ENCODE assay signal across 8 cellular contexts in genomic region chr7:100220833-100221718, GRCh38. TPM values are rescaled to one million over a fixed set of nuclear protein-coding genes. Genes with fewer than 3 reads are reported as not detected.
DNase-seq lines count a peak whose midpoint lies in the region; ATAC-seq and TF ChIP-seq lines count a peak whose summit lies in the region.

No MANE protein-coding gene starts in this region.

- H3K4me1 Mint-ChIP-seq in progenitor cell of endocrine pancreas (ENCODE audit: low read depth): no peaks in the 10 kb centered on the region

- TF ChIP-seq CTCF in progenitor cell of endocrine pancreas (IDR thresholded peaks at IDR 0.05; ENCODE audit: unreplicated experiment): no peak

- no peaks in the 10 kb centered on the region for H3K9me3 Mint-ChIP-seq in progenitor cell of endocrine pancreas (ENCODE audit: low read depth)

- no peak overlapping the region for H3K4me3 Mint-ChIP-seq in progenitor cell of endocrine pancreas (ENCODE audit: low read depth)

- no peaks in the 10 kb centered on the region for H3K27me3 Mint-ChIP-seq in progenitor cell of endocrine pancreas

- DNase-seq in activated CD8-positive, alpha-beta memory T cell treated with anti-CD3 and anti-CD28 coated beads, Interleukin-2, amount 50 U/mL, for 24 hours (ENCODE audit: extremely low read depth): peak; percentile 63
- DNase-seq in progenitor cell of endocrine pancreas (ENCODE audit: low spot score, unreplicated experiment) (no peak), RKO (ENCODE audit: low spot score) (no peak), superior temporal gyrus (ENCODE audit: extremely low spot score) (no peak), NCI-H510A treated with DMSO at 0.1 percent for 48 hours (lab: John Stamatoyannopoulos, UW) (no peak), cerebellum (ENCODE audit: low spot score) (no peak)

- ATAC-seq in GM18873 (IDR thresholded peaks at IDR 0.05; ENCODE audit: low FRiP score, unreplicated experiment) (peak; percentile 44), HG03135 (IDR thresholded peaks at IDR 0.05; ENCODE audit: unreplicated experiment) (peak; percentile 51)

- H3K36me3 Mint-ChIP-seq in progenitor cell of endocrine pancreas (ENCODE audit: insufficient read depth): peaks cover 3% of the 10 kb centered on the region

- H3K27ac Mint-ChIP-seq in progenitor cell of endocrine pancreas: peak overlapping the region; percentile 80

RNA-seq across cellular contexts. Expression of gene PVRIG, which starts 1.3 kb away (rescaled TPM):
- total RNA-seq in progenitor cell of endocrine pancreas (not detected in 2 replicates), cerebellum (not detected)

RNA-seq across cellular contexts. Expression of gene STAG3, which starts 43.4 kb away (rescaled TPM):
- total RNA-seq in progenitor cell of endocrine pancreas (2.4 and 2.5 TPM in 2 replicates), cerebellum (1.5 TPM)

RNA-seq across cellular contexts. Expression of gene GPC2, which starts 43.9 kb away (rescaled TPM):
- total RNA-seq in progenitor cell of endocrine pancreas (64.0 and 65.2 TPM in 2 replicates), cerebellum (57.9 TPM)

RNA-seq across cellular contexts. Expression of gene GAL3ST4, which starts 52.7 kb away (rescaled TPM):
- total RNA-seq in progenitor cell of endocrine pancreas (4.9 and 5.1 TPM in 2 replicates), cerebellum (7.7 TPM)
